In genomic region chr18:8894823-8895222, GRCh38 we compare ENCODE assay signal across 33 cellular contexts.
"Had no signal": no experiment of that assay in that cellular context is flagged by ENCODE, and none has a peak within 500 bp of the region (broad histone marks: within the 10 kb centered on the region; RNA-seq: fewer than 3 reads in every experiment).

No MANE protein-coding gene starts in this region.

- H3K36me3 Mint-ChIP-seq: activated CD4-positive, alpha-beta memory T cell treated with anti-CD3 and anti-CD28 coated beads for 36 hours; activated CD8-positive, alpha-beta memory T cell treated with anti-CD3 and anti-CD28 coated beads, Interleukin-2, amount 10 ng/mL, durations not matched to agents 7 days and 5 days; activated naive CD4-positive, alpha-beta T cell treated with anti-CD3 and anti-CD28 coated beads, Interleukin-2, amount 10 ng/mL, durations not matched to agents 7 days and 5 days; activated naive CD4-positive, alpha-beta T cell treated with anti-CD3 and anti-CD28 coated beads, Interleukin-2, amount 50 U/mL, for 72 hours; activated naive CD8-positive, alpha-beta T cell treated with anti-CD3 and anti-CD28 coated beads, Interleukin-2, amount 10 ng/mL, durations not matched to agents 7 days and 5 days; brain had no signal

- H3K36me3 ChIP-seq: ascending aorta, breast epithelium, cardiac muscle cell, colonic mucosa, esophagus muscularis mucosa, gastrocnemius medialis, heart left ventricle had no signal

- DNase-seq: activated CD4-positive, alpha-beta memory T cell treated with anti-CD3 and anti-CD28 coated beads for 36 hours; activated CD4-positive, alpha-beta T cell treated with anti-CD3 and anti-CD28 coated beads for 36 hours; activated CD4-positive, alpha-beta T cell treated with anti-CD3 and anti-CD28 coated beads, Interleukin-2, amount 10 ng/mL, durations not matched to agents 24 days and 14 days; activated CD4-positive, CD25-positive, alpha-beta regulatory T cell; activated CD4-positive, CD25-positive, alpha-beta regulatory T cell treated with anti-CD3 and anti-CD28 coated beads, Interleukin-2, amount 50 U/mL, for 72 hours; activated CD8-positive, alpha-beta memory T cell treated with anti-CD3 and anti-CD28 coated beads, Interleukin-2, amount 10 ng/mL, durations not matched to agents 7 days and 5 days; activated CD8-positive, alpha-beta memory T cell treated with anti-CD3 and anti-CD28 coated beads, Interleukin-2, amount 50 U/mL, for 4 hours; activated CD8-positive, alpha-beta T cell treated with anti-CD3 and anti-CD28 coated beads, Interleukin-2, amount 10 ng/mL, durations not matched to agents 7 days and 5 days; activated gamma-delta T cell; activated naive CD4-positive, alpha-beta T cell; activated naive CD4-positive, alpha-beta T cell treated with anti-CD3 and anti-CD28 coated beads, Interleukin-2, amount 10 ng/mL, durations not matched to agents 7 days and 5 days; activated naive CD8-positive, alpha-beta T cell treated with anti-CD3 and anti-CD28 coated beads, Interleukin-2, amount 10 ng/mL, durations not matched to agents 7 days and 5 days; activated T-cell treated with anti-CD3 and anti-CD28 coated beads, Interleukin-2, amount 50 U/mL, for 1 hour; activated T-cell treated with anti-CD3 and anti-CD28 coated beads, Interleukin-2, amount 50 U/mL, for 48 hours; central memory CD4-positive, alpha-beta T cell; cerebellar nuclear complex; colonic mucosa; effector CD4-positive, alpha-beta T cell; effector memory CD8-positive, alpha-beta T cell; erythroblast; foreskin keratinocyte; gastrocnemius medialis; glutamatergic neuron; heart left ventricle; T-helper 2 cell had no signal

- H3K27ac Mint-ChIP-seq: activated CD4-positive, alpha-beta memory T cell treated with anti-CD3 and anti-CD28 coated beads for 36 hours; activated CD4-positive, alpha-beta T cell treated with anti-CD3 and anti-CD28 coated beads for 36 hours; activated CD4-positive, alpha-beta T cell treated with anti-CD3 and anti-CD28 coated beads, Interleukin-2, amount 10 ng/mL, durations not matched to agents 24 days and 14 days; activated CD8-positive, alpha-beta memory T cell treated with anti-CD3 and anti-CD28 coated beads, Interleukin-2, amount 10 ng/mL, durations not matched to agents 7 days and 5 days; activated CD8-positive, alpha-beta T cell treated with anti-CD3 and anti-CD28 coated beads, Interleukin-2, amount 10 ng/mL, durations not matched to agents 7 days and 5 days; activated naive CD4-positive, alpha-beta T cell treated with anti-CD3 and anti-CD28 coated beads, Interleukin-2, amount 10 ng/mL, durations not matched to agents 7 days and 5 days; activated naive CD4-positive, alpha-beta T cell treated with anti-CD3 and anti-CD28 coated beads, Interleukin-2, amount 50 U/mL, for 72 hours; activated naive CD8-positive, alpha-beta T cell treated with anti-CD3 and anti-CD28 coated beads, Interleukin-2, amount 10 ng/mL, durations not matched to agents 7 days and 5 days; activated T-helper 1 cell treated with anti-CD3 and anti-CD28 coated beads, Interleukin-12 subunit alpha, Interleukin-12 subunit beta, Interleukin-2, Interleukin-4 antibody, amounts not matched to agents 30 ng/mL and 10 ng/mL and 1 ng/mL, durations not matched to agents 14 hours and 24 hours and 36 hours; activated T-helper 2 cell treated with anti-CD3 and anti-CD28 coated beads, Interferon-gamma antibody, Interleukin-2, Interleukin-4, amounts not matched to agents 10 μg/mL and 5 μg/mL and 100 μg/mL, durations not matched to agents 14 hours and 24 hours and 36 hours; brain; effector memory CD8-positive, alpha-beta T cell had no signal

- H3K27me3 Mint-ChIP-seq: activated CD4-positive, alpha-beta T cell treated with anti-CD3 and anti-CD28 coated beads for 36 hours had no signal

- H3K27me3 ChIP-seq: ascending aorta, breast epithelium, cardiac muscle cell, colonic mucosa, esophagus muscularis mucosa, foreskin keratinocyte, gastrocnemius medialis had no signal

- H3K4me1 ChIP-seq: ascending aorta, breast epithelium, colonic mucosa, gastrocnemius medialis, heart left ventricle had no signal

- H3K9me3 ChIP-seq: ascending aorta, colonic mucosa, gastrocnemius medialis had no signal

- H3K27ac ChIP-seq: ascending aorta, breast epithelium, cardiac muscle cell, colonic mucosa, esophagus muscularis mucosa, foreskin keratinocyte, gastrocnemius medialis, heart left ventricle had no signal

- H3K9me3 Mint-ChIP-seq: activated CD4-positive, alpha-beta memory T cell treated with anti-CD3 and anti-CD28 coated beads for 36 hours; activated naive CD4-positive, alpha-beta T cell treated with anti-CD3 and anti-CD28 coated beads, Interleukin-2, amount 10 ng/mL, durations not matched to agents 7 days and 5 days; activated T-helper 1 cell treated with anti-CD3 and anti-CD28 coated beads, Interleukin-12 subunit alpha, Interleukin-12 subunit beta, Interleukin-2, Interleukin-4 antibody, amounts not matched to agents 30 ng/mL and 10 ng/mL and 1 ng/mL, durations not matched to agents 14 hours and 24 hours and 36 hours; activated T-helper 2 cell treated with anti-CD3 and anti-CD28 coated beads, Interferon-gamma antibody, Interleukin-2, Interleukin-4, amounts not matched to agents 10 μg/mL and 5 μg/mL and 100 μg/mL, durations not matched to agents 14 hours and 24 hours and 36 hours; effector memory CD8-positive, alpha-beta T cell had no signal

- ATAC-seq: activated CD4-positive, alpha-beta T cell treated with anti-CD3 and anti-CD28 coated beads for 36 hours; activated CD8-positive, alpha-beta memory T cell treated with anti-CD3 and anti-CD28 coated beads, Interleukin-2, amount 10 ng/mL, durations not matched to agents 7 days and 5 days; activated CD8-positive, alpha-beta T cell treated with anti-CD3 and anti-CD28 coated beads, Interleukin-2, amount 10 ng/mL, durations not matched to agents 7 days and 5 days; activated naive CD4-positive, alpha-beta T cell treated with anti-CD3 and anti-CD28 coated beads, Interleukin-2, amount 50 U/mL, for 72 hours; effector memory CD8-positive, alpha-beta T cell; foreskin keratinocyte; gastrocnemius medialis; heart left ventricle had no signal

- H3K4me3 Mint-ChIP-seq: activated CD4-positive, alpha-beta memory T cell treated with anti-CD3 and anti-CD28 coated beads for 36 hours; activated CD4-positive, alpha-beta T cell treated with anti-CD3 and anti-CD28 coated beads for 36 hours; activated CD4-positive, alpha-beta T cell treated with anti-CD3 and anti-CD28 coated beads, Interleukin-2, amount 10 ng/mL, durations not matched to agents 24 days and 14 days; activated CD8-positive, alpha-beta memory T cell treated with anti-CD3 and anti-CD28 coated beads, Interleukin-2, amount 10 ng/mL, durations not matched to agents 7 days and 5 days; activated CD8-positive, alpha-beta T cell treated with anti-CD3 and anti-CD28 coated beads, Interleukin-2, amount 10 ng/mL, durations not matched to agents 7 days and 5 days; activated naive CD4-positive, alpha-beta T cell treated with anti-CD3 and anti-CD28 coated beads, Interleukin-2, amount 10 ng/mL, durations not matched to agents 7 days and 5 days; activated naive CD8-positive, alpha-beta T cell treated with anti-CD3 and anti-CD28 coated beads, Interleukin-2, amount 10 ng/mL, durations not matched to agents 7 days and 5 days; activated T-helper 1 cell treated with anti-CD3 and anti-CD28 coated beads, Interleukin-12 subunit alpha, Interleukin-12 subunit beta, Interleukin-2, Interleukin-4 antibody, amounts not matched to agents 30 ng/mL and 10 ng/mL and 1 ng/mL, durations not matched to agents 14 hours and 24 hours and 36 hours; brain; effector memory CD8-positive, alpha-beta T cell had no signal

- H3K4me1 Mint-ChIP-seq: activated CD4-positive, alpha-beta T cell treated with anti-CD3 and anti-CD28 coated beads for 36 hours; activated CD4-positive, alpha-beta T cell treated with anti-CD3 and anti-CD28 coated beads, Interleukin-2, amount 10 ng/mL, durations not matched to agents 24 days and 14 days; activated CD8-positive, alpha-beta memory T cell treated with anti-CD3 and anti-CD28 coated beads, Interleukin-2, amount 10 ng/mL, durations not matched to agents 7 days and 5 days; activated naive CD4-positive, alpha-beta T cell treated with anti-CD3 and anti-CD28 coated beads, Interleukin-2, amount 10 ng/mL, durations not matched to agents 7 days and 5 days; activated naive CD8-positive, alpha-beta T cell treated with anti-CD3 and anti-CD28 coated beads, Interleukin-2, amount 10 ng/mL, durations not matched to agents 7 days and 5 days had no signal

- H3K4me3 ChIP-seq: ascending aorta, breast epithelium, cardiac muscle cell, colonic mucosa, esophagus muscularis mucosa, gastrocnemius medialis, heart left ventricle had no signal
